Comparison of ENCODE assay signal across 18 cellular contexts in the genomic region with DNA sequence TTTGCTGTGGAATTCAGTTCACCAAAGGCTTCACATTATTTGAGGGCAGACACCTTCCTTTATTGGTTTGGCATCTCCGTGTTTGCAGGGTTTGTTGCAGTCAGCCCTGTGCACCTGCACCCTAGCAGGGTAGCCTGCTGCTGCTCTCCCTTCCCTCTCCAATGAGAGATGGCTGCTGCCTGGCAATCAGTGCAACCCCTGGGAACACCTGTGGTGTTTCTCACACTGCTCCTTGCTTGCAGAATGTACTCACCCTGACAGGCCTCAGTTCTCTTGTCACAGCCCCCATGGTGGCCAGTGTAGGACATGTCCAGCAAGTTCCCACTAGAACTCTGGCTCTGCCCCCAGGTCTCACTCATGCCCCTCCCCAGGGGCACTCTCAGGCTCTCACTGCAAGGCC. TPM values are rescaled to one million over a fixed set of nuclear protein-coding genes. Genes with fewer than 3 reads are reported as not detected.
A peak's percentile ranks its signal among the peaks of the same experiment; 100 is the strongest.
DNase-seq lines count a peak whose midpoint lies in the region; ATAC-seq and TF ChIP-seq lines count a peak whose summit lies in the region.
"Had no signal": no experiment of that assay in that cellular context is flagged by ENCODE, and none has a peak within 500 bp of the region (broad histone marks: within the 10 kb centered on the region; RNA-seq: fewer than 3 reads in every experiment).

No MANE protein-coding gene starts in this region.

- no peak overlapping the region for H3K4me3 Mint-ChIP-seq in naive thymus-derived CD8-positive, alpha-beta T cell
- H3K4me3 Mint-ChIP-seq: CD4-positive, alpha-beta memory T cell; HFFc6 had no signal

- H3K27me3 Mint-ChIP-seq in naive thymus-derived CD8-positive, alpha-beta T cell = peaks cover 0 to 4% (median 0%) of the 10 kb centered on the region in 5 donors
- H3K27me3 Mint-ChIP-seq: CD4-positive, alpha-beta memory T cell had no signal

- intact Hi-C loops in Right ventricle myocardium inferior (cut with DNase I) = no loop called here
- intact Hi-C loops in left ventricle myocardium inferior (cut with micrococcal nuclease) = no loop called here
- intact Hi-C loops in body of pancreas (cut with DNase I) = no loop called here

- no peaks in the 10 kb centered on the region for H3K36me3 ChIP-seq in left ventricle myocardium inferior
- H3K36me3 ChIP-seq in body of pancreas (replicated peaks in 1 of 2; ENCODE audit: insufficient read depth in 1 of 2, low read depth in 2 of 2) = no peaks in the 10 kb centered on the region
- no peaks in the 10 kb centered on the region for H3K36me3 ChIP-seq in trophoblast cell (ENCODE audit: control insufficient read depth in 1 of 2, insufficient read depth in 2 of 2, low read length in 2 of 2)
- no peaks in the 10 kb centered on the region for H3K36me3 ChIP-seq in hepatocyte (replicated peaks; ENCODE audit: insufficient read depth, low read depth)
- H3K36me3 ChIP-seq: HAP-1 had no signal

- H2BK120ac ChIP-seq in trophoblast cell (ENCODE audit: insufficient read depth, low read length, poor library complexity) = no peak overlapping the region

- no peak overlapping the region for H3K23ac ChIP-seq in trophoblast cell (ENCODE audit: low read length)

- TF ChIP-seq CTCF in left ventricle myocardium inferior (IDR thresholded peaks at IDR 0.05; ENCODE audit: borderline replicate concordance) (no peak), body of pancreas (IDR thresholded peaks at IDR 0.05) (no peak), hepatocyte (IDR thresholded peaks at IDR 0.05; ENCODE audit: poor library complexity) (no peak)

- peaks cover 0 to 4% (median 4%) of the 10 kb centered on the region in 3 donors for H3K36me3 Mint-ChIP-seq in naive thymus-derived CD8-positive, alpha-beta T cell

- H3K27me3 ChIP-seq in left ventricle myocardium inferior (ENCODE audit: low read depth) (no peaks in the 10 kb centered on the region), body of pancreas (no peaks in the 10 kb centered on the region), trophoblast cell (ENCODE audit: insufficient read depth, low read length) (no peaks in the 10 kb centered on the region), hepatocyte (no peaks in the 10 kb centered on the region)

- no peak overlapping the region for H3K27ac Mint-ChIP-seq in naive thymus-derived CD8-positive, alpha-beta T cell
- H3K27ac Mint-ChIP-seq: HFFc6 had no signal

- peaks cover 14% of the 10 kb centered on the region for H3K9me3 ChIP-seq in left ventricle myocardium inferior (replicated peaks)
- no peaks in the 10 kb centered on the region for H3K9me3 ChIP-seq in body of pancreas
- H3K9me3 ChIP-seq in trophoblast cell (ENCODE audit: insufficient read depth, low read depth, low read length) = peaks cover 11% of the 10 kb centered on the region
- no peaks in the 10 kb centered on the region for H3K9me3 ChIP-seq in hepatocyte (ENCODE audit: low read depth)
- H3K9me3 ChIP-seq: HAP-1 had no signal

- no peak overlapping the region for H3K9ac ChIP-seq in trophoblast cell (ENCODE audit: low read length)

- H2BK12ac ChIP-seq in trophoblast cell (ENCODE audit: low read length) = no peak overlapping the region

- no peaks in the 10 kb centered on the region for H4K20me1 ChIP-seq in hepatocyte (ENCODE audit: insufficient read depth, poor library complexity, severe bottlenecking)

- H3K79me2 ChIP-seq in trophoblast cell (ENCODE audit: control insufficient read depth, insufficient read depth, low read length, poor library complexity) (no peaks in the 10 kb centered on the region), hepatocyte (no peaks in the 10 kb centered on the region)

- H2AK5ac ChIP-seq in trophoblast cell (ENCODE audit: low read length) = no peak overlapping the region

- no peak overlapping the region for H3K4ac ChIP-seq in trophoblast cell (ENCODE audit: low read depth, low read length)

- no peak overlapping the region for H2BK5ac ChIP-seq in trophoblast cell (ENCODE audit: low read depth, low read length, poor library complexity)

- H3K4me1 ChIP-seq in left ventricle myocardium inferior (no peaks in the 10 kb centered on the region), body of pancreas (peaks cover 18% of the 10 kb centered on the region), trophoblast cell (ENCODE audit: control insufficient read depth in 1 of 2, insufficient read depth in 2 of 2, low read length in 2 of 2) (no peaks in the 10 kb centered on the region), hepatocyte (ENCODE audit: insufficient read depth) (no peaks in the 10 kb centered on the region)
- H3K4me1 ChIP-seq: A549, HAP-1 had no signal

- no peaks in the 10 kb centered on the region for H3K79me1 ChIP-seq in trophoblast cell (ENCODE audit: low read length)

- H3K9me2 ChIP-seq in hepatocyte (replicated peaks; ENCODE audit: insufficient read depth) = no peaks in the 10 kb centered on the region

- no peak overlapping the region for H4K91ac ChIP-seq in trophoblast cell (ENCODE audit: low read depth, low read length)

- H3K4me3 ChIP-seq in left ventricle myocardium inferior (no peak overlapping the region), body of pancreas (no peak overlapping the region), trophoblast cell (ENCODE audit: low read depth, low read length) (peak overlapping the region; percentile 3), hepatocyte (no peak overlapping the region)
- H3K4me3 ChIP-seq: A549, HAP-1 had no signal

- peaks cover 0 to 15% (median 5%) of the 10 kb centered on the region in 9 donors for H3K9me3 Mint-ChIP-seq in naive thymus-derived CD8-positive, alpha-beta T cell

- H2AFZ ChIP-seq in trophoblast cell (ENCODE audit: insufficient read depth, low read length, poor library complexity) (no peak overlapping the region), hepatocyte (no peak overlapping the region)

- POLR2A ChIA-PET in naive thymus-derived CD8-positive, alpha-beta T cell (lab: Charles Lee) = no interaction called here

- 27 to 33% methylated on average over 1 of the region's 1 CpG for WGBS in body of pancreas, 2 donors
- WGBS in trophoblast cell (ENCODE audit: extremely low coverage, insufficient coverage, insufficient read length) = no CpG with 5 or more reads among the region's 1 CpG
- WGBS in hepatocyte (ENCODE audit: low lambda C conversion rate, missing lambda C conversion rate) = 71% methylated on average over 1 of the region's 1 CpG

- no peak overlapping the region for H3K14ac ChIP-seq in trophoblast cell (ENCODE audit: low read length)

- no peak overlapping the region for H3K18ac ChIP-seq in trophoblast cell (ENCODE audit: low read length)

- peaks cover 0 to 7% (median 1%) of the 10 kb centered on the region in 4 donors for H3K4me1 Mint-ChIP-seq in naive thymus-derived CD8-positive, alpha-beta T cell
- H3K4me1 Mint-ChIP-seq: CD4-positive, alpha-beta memory T cell had no signal

- H4K8ac ChIP-seq in trophoblast cell (ENCODE audit: low read depth, low read length) = no peak overlapping the region

- no peak for TF ChIP-seq POLR2A in body of pancreas (IDR thresholded peaks at IDR 0.05)

- DNase-seq in Right ventricle myocardium inferior (ENCODE audit: missing footprints) = peak; percentile 35
- DNase-seq in left ventricle myocardium inferior = no peak
- DNase-seq in body of pancreas = peak; percentile 74 to 86 (median 81)
- no peak for DNase-seq in trophoblast cell
- no peak for DNase-seq in hepatocyte (ENCODE audit: low spot score)
- no peak for DNase-seq in naive thymus-derived CD8-positive, alpha-beta T cell
- DNase-seq in occipital lobe (lab: John Stamatoyannopoulos, UW) = no peak
- DNase-seq: 8988T; ACHN; C1 segment of cervical spinal cord; CD4-positive, alpha-beta memory T cell; COR-L47; DMS153; DND-41; GOT3; HFFc6 had no signal

- H3K27ac ChIP-seq in left ventricle myocardium inferior (replicated peaks) = no peak overlapping the region
- H3K27ac ChIP-seq in body of pancreas = peak overlapping the region in 1 of 4 donors; percentile 27
- H3K27ac ChIP-seq in trophoblast cell (ENCODE audit: low read depth, low read length) = no peak overlapping the region
- H3K27ac ChIP-seq in hepatocyte = no peak overlapping the region
- H3K27ac ChIP-seq: A549 had no signal

- H3K4me2 ChIP-seq in trophoblast cell (ENCODE audit: low read length) (no peak overlapping the region), hepatocyte (no peak overlapping the region)
- H3K4me2 ChIP-seq: A549 had no signal

- no peak for ATAC-seq in Right ventricle myocardium inferior
- peak; percentile 89 for ATAC-seq in body of pancreas
- ATAC-seq in naive thymus-derived CD8-positive, alpha-beta T cell = no peak
- ATAC-seq: A549 had no signal

- no peak overlapping the region for H4K12ac ChIP-seq in trophoblast cell (ENCODE audit: low read depth, low read length)

RNA-seq across cellular contexts. Expression of a gene that starts 12.1 kb away (rescaled TPM):
- total RNA-seq in Right ventricle myocardium inferior = 524 TPM
- 470 TPM for total RNA-seq in left ventricle myocardium inferior
- total RNA-seq in body of pancreas = 100 to 1,000 TPM; 352 to 366 TPM
- 1,607 and 1,645 TPM in 2 replicates for polyA plus RNA-seq in trophoblast cell (2013)
- total RNA-seq in hepatocyte = 2,189 and 2,465 TPM in 2 replicates
- polyA plus RNA-seq in hepatocyte = 2,123 and 2,231 TPM in 2 replicates
- 100 to 1,000 TPM; 673 to 688 TPM for total RNA-seq in naive thymus-derived CD8-positive, alpha-beta T cell
- polyA plus RNA-seq in naive thymus-derived CD8-positive, alpha-beta T cell = 1,000 to 10,000 TPM; 3,578 to 3,931 (median 3,619) TPM
- total RNA-seq in occipital lobe = 882 TPM

RNA-seq across cellular contexts. Expression of a gene that starts 35.7 kb away (rescaled TPM):
- total RNA-seq in Right ventricle myocardium inferior (62.2 TPM), left ventricle myocardium inferior (62.7 TPM), body of pancreas (10 to 100 TPM; 30.9 to 50.4 TPM), hepatocyte (6.2 and 10.5 TPM in 2 replicates), occipital lobe (12.6 TPM)
- polyA plus RNA-seq in trophoblast cell (2013) = 27.0 and 27.4 TPM in 2 replicates
- 37.0 and 39.6 TPM in 2 replicates for polyA plus RNA-seq in hepatocyte
- total RNA-seq in naive thymus-derived CD8-positive, alpha-beta T cell = 100 to 1,000 TPM; 142 to 149 TPM
- 1 to 10 TPM; 2.6 to 8.1 (median 4.9) TPM for polyA plus RNA-seq in naive thymus-derived CD8-positive, alpha-beta T cell

Comparison
In these comparisons a context has a peak if more than half of its experiments do, and no peak if none do; other contexts are left out.
1. DNase-seq: peak in Right ventricle myocardium inferior (single experiment) and body of pancreas (4 of 4); none in left ventricle myocardium inferior (single experiment), trophoblast cell (0 of 2), hepatocyte (single experiment), naive thymus-derived CD8-positive, alpha-beta T cell (0 of 10) and occipital lobe (single experiment).